ENCODE assay signal across 1 cellular context in the genomic region with DNA sequence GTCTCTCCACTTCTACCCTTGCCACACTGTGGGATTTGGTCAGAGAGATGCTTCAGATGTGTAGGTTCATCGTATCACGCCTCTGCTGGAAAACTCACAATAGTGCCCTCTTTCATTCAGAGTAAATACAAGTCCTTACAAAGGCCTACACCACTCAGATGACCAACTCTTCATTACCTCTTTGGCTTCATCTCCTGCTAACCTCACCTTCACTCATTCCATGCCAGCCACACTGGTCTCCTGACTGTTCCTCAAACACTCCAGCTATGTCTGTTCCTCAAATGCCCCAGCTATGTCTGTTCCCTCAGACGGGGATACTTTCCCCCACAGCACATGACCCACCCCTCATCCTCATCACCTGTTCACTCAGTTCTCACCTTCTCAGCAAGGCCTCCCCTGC.
TF ChIP-seq lines count a peak whose summit lies in the region.

No MANE protein-coding gene starts in this region.

TF ChIP-seq in HepG2, 621 proteins besides CTCF, POLR2A, EP300 and RAD21 (continued from another document):
- TF ChIP-seq ZMAT5 (CRISPR knock-in tag; IDR thresholded peaks at IDR 0.05; ENCODE audit: borderline replicate concordance, low read depth), result no peak
